1 cellular context compared by ENCODE assay signal in genomic region chr7:101708223-101708622, GRCh38.
TF ChIP-seq lines count a peak whose summit lies in the region.

No MANE protein-coding gene starts in this region.

TF ChIP-seq in K562, 482 proteins besides CTCF, POLR2A, EP300 and RAD21 (continued from another document):
- peak; percentile 66; the same call in 1 of the 2 replicates for TF ChIP-seq CBX1 (IDR thresholded peaks at IDR 0.05; ENCODE audit: low read depth)
- no peak for TF ChIP-seq ZNF830 (CRISPR knock-in tag; IDR thresholded peaks at IDR 0.05)
- peak; percentile 90 for TF ChIP-seq ZFP36 (IDR thresholded peaks at IDR 0.05; ENCODE audit: low read depth, low read length, partially characterized antibody)
- no peak for TF ChIP-seq POLR3A (IDR thresholded peaks at IDR 0.05; ENCODE audit: borderline replicate concordance, extremely low read depth, insufficient read depth, insufficient read length)
- no peak for TF ChIP-seq HDGF (IDR thresholded peaks at IDR 0.05)
- peak; percentile 96 for TF ChIP-seq RBM25 (IDR thresholded peaks at IDR 0.05; ENCODE audit: low read depth, low read length, severe bottlenecking)
- TF ChIP-seq PTBP1 (IDR thresholded peaks at IDR 0.05; ENCODE audit: low read depth, low read length): peak; percentile 75; the same call in 1 of the 2 replicates
- no peak for TF ChIP-seq ZNF41 (CRISPR knock-in tag; conservative IDR thresholded peaks at IDR 0.05)
- TF ChIP-seq FUS (optimal IDR thresholded peaks at IDR 0.05; ENCODE audit: low read depth, low read length): no peak
- TF ChIP-seq ZKSCAN3 (CRISPR knock-in tag; IDR thresholded peaks at IDR 0.05): no peak
- no peak for TF ChIP-seq ZNF143 (CRISPR knock-in tag; IDR thresholded peaks at IDR 0.05)
- TF ChIP-seq ZNF695 (CRISPR knock-in tag; IDR thresholded peaks at IDR 0.05): no peak
- TF ChIP-seq SMARCA5 (IDR thresholded peaks at IDR 0.05): peak; percentile 66; the same call in 1 of the 2 replicates
- no peak for TF ChIP-seq EWSR1 (IDR thresholded peaks at IDR 0.05; ENCODE audit: borderline replicate concordance, low read depth, partially characterized antibody)
- TF ChIP-seq ZNF184 (CRISPR knock-in tag; IDR thresholded peaks at IDR 0.05): no peak
- peak; percentile 72 for TF ChIP-seq CHD4 (IDR thresholded peaks at IDR 0.05; ENCODE audit: insufficient read depth, insufficient replicate concordance, low read depth, low read length, poor library complexity, severe bottlenecking)
- TF ChIP-seq ARID2 (IDR thresholded peaks at IDR 0.05): no peak
- TF ChIP-seq RCOR1 (IDR thresholded peaks at IDR 0.05; ENCODE audit: borderline replicate concordance in 1 of 2, low read depth in 2 of 2, low read length in 2 of 2): peak in 1 of 2 experiments; percentile 49; a peak in 1 of 4 replicates
- TF ChIP-seq CHCHD3 (CRISPR knock-in tag; IDR thresholded peaks at IDR 0.05): no peak
- TF ChIP-seq MGA (IDR thresholded peaks at IDR 0.05): no peak
